Comparison of ENCODE assay signal across 9 cellular contexts in the genomic region with DNA sequence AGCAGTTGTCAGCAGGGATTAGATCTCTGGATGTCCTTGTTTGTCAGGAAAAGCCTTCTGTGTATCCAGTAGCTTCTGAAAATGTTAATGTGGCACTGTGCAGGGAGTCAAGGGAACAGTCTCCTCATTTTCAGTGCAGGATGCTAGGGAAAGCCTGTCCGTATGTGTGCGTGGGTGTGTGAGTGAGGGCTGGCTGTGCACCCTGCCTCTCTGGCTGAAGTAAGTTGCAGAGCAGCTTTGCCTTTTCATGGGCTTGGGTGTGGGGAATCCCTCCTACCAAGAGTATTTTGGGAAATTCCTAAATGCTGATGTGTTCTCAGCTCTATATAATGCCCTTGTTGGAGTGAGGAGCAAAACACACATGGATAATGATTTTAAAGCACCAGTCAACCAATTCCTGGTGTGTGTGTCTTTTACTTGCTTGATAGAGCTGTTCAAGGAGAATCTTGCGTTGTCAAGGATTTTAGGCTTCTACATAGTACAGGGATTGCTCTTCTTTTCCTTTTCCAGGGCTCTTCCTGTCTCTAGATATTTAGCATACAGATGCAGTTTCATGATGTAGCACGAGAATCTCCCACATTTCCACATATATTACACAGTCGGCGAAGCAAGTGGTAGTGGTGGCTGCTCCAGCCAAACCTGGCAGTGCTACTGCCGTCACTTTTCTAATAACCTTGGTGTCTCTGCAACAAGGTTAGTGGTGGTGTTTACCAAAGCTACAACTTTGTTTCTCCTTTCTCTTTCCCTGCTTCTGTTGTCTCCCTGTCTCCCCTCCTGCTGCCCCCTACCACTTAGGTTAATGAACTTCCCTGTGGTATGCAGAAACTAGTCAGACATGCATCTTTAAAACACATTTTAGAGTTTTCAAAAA.
DNase-seq lines count a peak whose midpoint lies in the region; ATAC-seq and TF ChIP-seq lines count a peak whose summit lies in the region.
"Had no signal": no experiment of that assay in that cellular context is flagged by ENCODE, and none has a peak within 500 bp of the region (broad histone marks: within the 10 kb centered on the region; RNA-seq: fewer than 3 reads in every experiment).

No MANE protein-coding gene starts in this region.

- no peaks in the 10 kb centered on the region for H3K9me3 ChIP-seq in tibial artery
- H3K9me3 ChIP-seq in effector memory CD4-positive, alpha-beta T cell (ENCODE audit: control insufficient read depth, low read length) = no peaks in the 10 kb centered on the region

- DNase-seq in HuH-7.5 (ENCODE audit: low spot score) (peak; percentile 3), cerebellar cortex (ENCODE audit: low spot score) (peak; percentile 89), kidney tubule cell (ENCODE audit: low spot score) (peak; percentile 78), tibial artery (peak; percentile 27 to 72), T-helper 1 cell (no peak), NCI-H1436 (lab: John Stamatoyannopoulos, UW) (no peak)
- DNase-seq in effector memory CD4-positive, alpha-beta T cell = no peak
- DNase-seq: GOT3 had no signal

- no peaks in the 10 kb centered on the region for H3K27me3 ChIP-seq in tibial artery
- no peaks in the 10 kb centered on the region for H3K27me3 ChIP-seq in effector memory CD4-positive, alpha-beta T cell (replicated peaks; ENCODE audit: control insufficient read depth, insufficient read depth, low read length, poor library complexity, severe bottlenecking)

- H3K36me3 ChIP-seq in tibial artery = no peaks in the 10 kb centered on the region
- no peaks in the 10 kb centered on the region for H3K36me3 ChIP-seq in effector memory CD4-positive, alpha-beta T cell (ENCODE audit: control insufficient read depth, insufficient read depth, low read length)

- TF ChIP-seq CTCF in tibial artery (IDR thresholded peaks at IDR 0.05) = no peak

- H3K4me1 ChIP-seq in tibial artery = peaks cover 0 to 56% (median 24%) of the 10 kb centered on the region in 4 donors
- H3K4me1 ChIP-seq in effector memory CD4-positive, alpha-beta T cell (ENCODE audit: control insufficient read depth, insufficient read depth, low read length, poor library complexity, severe bottlenecking) = no peaks in the 10 kb centered on the region

- intact Hi-C loops in tibial artery (cut with DNase I; ENCODE audit: low total_unique reads) = no loop called here

- peak overlapping the region; percentile 2 to 22 for H3K4me3 ChIP-seq in tibial artery
- H3K4me3 ChIP-seq in effector memory CD4-positive, alpha-beta T cell (ENCODE audit: insufficient read depth, low read depth, low read length, poor library complexity, severe bottlenecking) = no peak overlapping the region

- no peak for ATAC-seq in HG03095 (IDR thresholded peaks at IDR 0.05; ENCODE audit: unreplicated experiment)

- peak overlapping the region; percentile 24 to 30 for H3K27ac ChIP-seq in tibial artery
- H3K27ac ChIP-seq in effector memory CD4-positive, alpha-beta T cell (ENCODE audit: insufficient read depth, low read length, poor library complexity, severe bottlenecking) = no peak overlapping the region

Comparison
In these comparisons a context has a peak if more than half of its experiments do, and no peak if none do; other contexts are left out.
1. DNase-seq: peak in HuH-7.5 (single experiment), cerebellar cortex (single experiment), kidney tubule cell (single experiment) and tibial artery (2 of 2); none in T-helper 1 cell (0 of 5), effector memory CD4-positive, alpha-beta T cell (0 of 3) and NCI-H1436 (single experiment).